Comparison of ENCODE assay signal across 9 cellular contexts in the genomic region with DNA sequence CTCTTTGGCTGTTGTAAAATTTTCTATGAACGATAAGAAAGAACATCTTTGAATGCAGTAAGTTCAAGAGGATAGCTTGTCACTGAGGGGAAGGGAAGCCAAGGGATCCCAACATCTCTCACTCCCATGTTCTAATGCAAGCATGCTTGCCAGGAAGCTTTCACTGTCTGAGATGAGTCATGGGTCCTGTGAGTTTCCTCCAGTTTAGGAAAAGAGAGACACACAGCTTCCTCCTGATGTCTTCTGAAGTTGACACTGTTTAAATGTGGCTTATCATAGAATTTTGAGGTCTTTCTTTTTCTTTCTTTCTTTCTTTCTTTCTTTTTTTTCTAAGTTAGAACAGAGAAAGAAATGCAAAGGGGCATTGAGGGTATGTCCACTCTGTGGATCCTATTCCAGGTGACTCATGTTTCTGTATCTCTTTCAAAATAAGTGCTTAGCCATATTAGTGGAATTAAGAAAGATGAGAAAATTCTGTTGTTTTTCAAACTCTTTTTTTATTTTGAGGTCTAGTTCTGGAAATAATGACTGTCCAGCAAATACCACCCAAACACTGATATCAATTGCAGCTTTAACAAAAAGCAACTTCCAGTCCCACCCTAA.
A peak's percentile ranks its signal among the peaks of the same experiment; 100 is the strongest.
DNase-seq lines count a peak whose midpoint lies in the region; ATAC-seq and TF ChIP-seq lines count a peak whose summit lies in the region.
"Had no signal": no experiment of that assay in that cellular context is flagged by ENCODE, and none has a peak within 500 bp of the region (broad histone marks: within the 10 kb centered on the region; RNA-seq: fewer than 3 reads in every experiment).

No MANE protein-coding gene starts in this region.

- H3K9me3 ChIP-seq in left ventricle myocardium inferior (replicated peaks) (no peaks in the 10 kb centered on the region), stomach (no peaks in the 10 kb centered on the region)

- no peak overlapping the region for H3K27ac Mint-ChIP-seq in activated naive CD8-positive, alpha-beta T cell treated with anti-CD3 and anti-CD28 coated beads for 36 hours

- H3K27ac ChIP-seq in left ventricle myocardium inferior (replicated peaks) (peak overlapping the region; percentile 35), stomach (peak overlapping the region in 3 of 5 donors; percentile 17 to 46 (median 17))
- H3K27ac ChIP-seq: cardiac muscle cell had no signal

- no peaks in the 10 kb centered on the region for H3K36me3 ChIP-seq in left ventricle myocardium inferior
- H3K36me3 ChIP-seq in stomach, result no peaks in the 10 kb centered on the region
- H3K36me3 ChIP-seq: cardiac muscle cell had no signal

- peaks cover 16% of the 10 kb centered on the region for H3K27me3 Mint-ChIP-seq in activated naive CD8-positive, alpha-beta T cell treated with anti-CD3 and anti-CD28 coated beads for 36 hours

- no peak for TF ChIP-seq EP300 in stomach (IDR thresholded peaks at IDR 0.05)

- H3K9me3 Mint-ChIP-seq in activated naive CD8-positive, alpha-beta T cell treated with anti-CD3 and anti-CD28 coated beads for 36 hours, result no peaks in the 10 kb centered on the region

- H3K27me3 ChIP-seq in left ventricle myocardium inferior (ENCODE audit: low read depth) (no peaks in the 10 kb centered on the region), stomach (no peaks in the 10 kb centered on the region)
- H3K27me3 ChIP-seq: cardiac muscle cell had no signal

- ATAC-seq in GM18909 (IDR thresholded peaks at IDR 0.05; ENCODE audit: poor library complexity, unreplicated experiment), result no peak

- TF ChIP-seq POLR2A in stomach (IDR thresholded peaks at IDR 0.05), result no peak

- H3K4me1 ChIP-seq in left ventricle myocardium inferior (no peaks in the 10 kb centered on the region), stomach (peaks cover 0 to 7% (median 3%) of the 10 kb centered on the region in 4 donors)

- H3K4me3 ChIP-seq in left ventricle myocardium inferior, result no peak overlapping the region
- no peak overlapping the region for H3K4me3 ChIP-seq in stomach
- H3K4me3 ChIP-seq: cardiac muscle cell had no signal

- intact Hi-C loops in left ventricle myocardium inferior (cut with micrococcal nuclease), result no loop called here
- intact Hi-C loops in stomach (cut with DNase I; ENCODE audit: low total_unique reads), result no loop called here

- WGBS in stomach, 5 donors, result 41 to 68% (median 50%) methylated on average over 1 of the region's 1 CpG

- no peak for TF ChIP-seq CTCF in left ventricle myocardium inferior (IDR thresholded peaks at IDR 0.05; ENCODE audit: borderline replicate concordance)
- no peak for TF ChIP-seq CTCF in stomach (IDR thresholded peaks at IDR 0.05)

- no peaks in the 10 kb centered on the region for H3K36me3 Mint-ChIP-seq in activated naive CD8-positive, alpha-beta T cell treated with anti-CD3 and anti-CD28 coated beads for 36 hours

- no peak overlapping the region for H3K4me3 Mint-ChIP-seq in activated naive CD8-positive, alpha-beta T cell treated with anti-CD3 and anti-CD28 coated beads for 36 hours

- DNase-seq in HS-5 (ENCODE audit: low read depth) (peak; percentile 85), amniotic epithelial cell (ENCODE audit: low read depth) (peak; percentile 89), left ventricle myocardium inferior (no peak), stomach (no peak)
- DNase-seq in activated naive CD8-positive, alpha-beta T cell treated with anti-CD3 and anti-CD28 coated beads for 36 hours, result no peak
- DNase-seq in NK-92 treated with Interleukin-12 subunit alpha and Interleukin-12 subunit beta, amount 100 ng/mL, for 24 hours (lab: John Stamatoyannopoulos, UW), result no peak
- DNase-seq in stimulated activated CD4-positive, alpha-beta T cell treated with anti-CD3 and anti-CD28 coated beads, Interleukin-12 subunit alpha, Interleukin-12 subunit beta, amount 100 ng/mL, for 4 hours, result no peak

- H3K4me1 Mint-ChIP-seq in activated naive CD8-positive, alpha-beta T cell treated with anti-CD3 and anti-CD28 coated beads for 36 hours, result peaks cover 2% of the 10 kb centered on the region

Comparison
In these comparisons a context has a peak if more than half of its experiments do, and no peak if none do; other contexts are left out.
1. DNase-seq: peak in HS-5 (single experiment) and amniotic epithelial cell (single experiment); none in left ventricle myocardium inferior (single experiment), stomach (single experiment), activated naive CD8-positive, alpha-beta T cell treated with anti-CD3 and anti-CD28 coated beads for 36 hours (single experiment), NK-92 treated with Interleukin-12 subunit alpha and Interleukin-12 subunit beta, amount 100 ng/mL, for 24 hours (single experiment) and stimulated activated CD4-positive, alpha-beta T cell treated with anti-CD3 and anti-CD28 coated beads, Interleukin-12 subunit alpha, Interleukin-12 subunit beta, amount 100 ng/mL, for 4 hours (single experiment).